In genomic region chr3:115727135-115727534, GRCh38 we compare ENCODE assay signal across 5 cellular contexts.
"Had no signal": no experiment of that assay in that cellular context is flagged by ENCODE, and none has a peak within 500 bp of the region (broad histone marks: within the 10 kb centered on the region; RNA-seq: fewer than 3 reads in every experiment).

No MANE protein-coding gene starts in this region.

- H3K4me1 Mint-ChIP-seq: GM23338, H9 had no signal

- DNase-seq: H9, HCEC 1CT, IMR-90 had no signal

- ATAC-seq: GM23338, K562 had no signal

- H3K27ac Mint-ChIP-seq: GM23338 had no signal

- H3K9me3 Mint-ChIP-seq: GM23338, H9 had no signal

- H3K4me3 Mint-ChIP-seq: GM23338, H9 had no signal
